8 cellular contexts compared by ENCODE assay signal in the genomic region with DNA sequence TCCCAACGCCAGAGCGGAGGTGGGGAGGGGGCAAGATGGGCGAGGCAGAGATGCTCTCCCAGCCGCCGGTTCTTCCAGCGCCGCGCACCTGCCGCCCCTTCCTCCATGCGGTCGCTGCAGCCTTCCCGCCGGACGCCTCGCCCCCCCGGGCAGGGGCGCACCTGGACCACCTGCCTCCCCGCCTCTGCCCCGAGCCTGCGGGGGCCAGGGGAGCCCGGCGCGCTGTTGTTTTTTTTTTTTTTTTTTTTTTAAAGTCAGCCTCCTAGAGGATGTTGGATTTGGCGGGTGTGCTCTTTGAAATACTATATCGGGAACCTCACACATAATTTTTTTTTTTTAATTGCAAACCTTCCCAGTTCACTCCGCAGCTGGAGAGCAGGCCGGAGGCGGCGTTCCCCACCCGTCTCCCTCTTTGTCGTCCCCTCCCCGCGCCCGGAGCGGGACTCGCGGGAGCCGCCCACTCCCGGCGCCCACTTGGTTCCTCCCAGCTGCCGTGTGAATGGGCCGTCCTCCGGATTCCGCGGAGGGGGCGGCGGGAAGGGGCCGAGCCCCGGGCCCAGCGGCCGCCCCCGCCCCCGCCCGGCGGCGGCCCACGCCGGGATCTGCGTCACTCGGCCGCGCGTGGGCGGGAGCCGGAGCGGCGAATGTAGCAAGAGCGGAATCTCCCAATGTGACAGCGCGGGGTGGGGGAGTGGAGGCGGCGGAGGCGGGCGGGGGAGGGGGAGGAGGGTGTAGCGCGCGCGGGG. TPM values are rescaled to one million over a fixed set of nuclear protein-coding genes. Genes with fewer than 3 reads are reported as not detected.
A peak's percentile ranks its signal among the peaks of the same experiment; 100 is the strongest.
DNase-seq lines count a peak whose midpoint lies in the region; ATAC-seq, FAIRE-seq and TF ChIP-seq lines count a peak whose summit lies in the region.

No MANE protein-coding gene starts in this region.

- H3K27ac ChIP-seq in endothelial cell of umbilical vein (ENCODE audit: insufficient read depth, low read depth, low read length): peak overlapping the region; percentile 52

- H3K4me3 ChIP-seq in endothelial cell of umbilical vein (replicated peaks in 1 of 3; ENCODE audit: insufficient read depth in 1 of 3, low read depth in 1 of 3, low read length in 3 of 3) (peak overlapping the region; percentile 72 to 92 (median 77)), mononuclear cell (ENCODE audit: low read length) (peak overlapping the region; percentile 67)

- dilution Hi-C loops in endothelial cell of umbilical vein (cut with MboI; ENCODE audit: extremely low pct_ligation_motif_present, low sequenced_read_pairs): no loop called here

- TF ChIP-seq POLR2A in endothelial cell of umbilical vein (IDR thresholded peaks at IDR 0.05; ENCODE audit: low read depth, low read length): peak; percentile 38

- DNase-seq in CMK (ENCODE audit: low read depth) (peak; percentile 45), HPDE6-E6E7 (ENCODE audit: extremely low spot score) (peak; percentile 76), NOMO-1 (lab: John Stamatoyannopoulos, UW; ENCODE audit: unreplicated experiment in 2 of 2) (peak; percentile 53 to 85), endothelial cell of umbilical vein (ENCODE audit: low read depth, low spot score) (peak; percentile 83)
- peak; percentile 91 for DNase-seq in activated CD8-positive, alpha-beta memory T cell treated with anti-CD3 and anti-CD28 coated beads, Interleukin-2, amount 50 U/mL, for 4 hours
- peak; percentile 80 to 88 for DNase-seq in stimulated activated CD8-positive, alpha-beta memory T cell treated with anti-CD3 and anti-CD28 coated beads, Interleukin-2, amount 100 ng/mL, for 1 hour (ENCODE audit: low read depth in 2 of 2)

- intact Hi-C loops in endothelial cell of umbilical vein (cut with micrococcal nuclease): loop anchor here (1.0 to 5.0 kb wide), 8 partner anchors 10 to 331 kb away; a partner anchor contains a TSS

- peak overlapping the region; percentile 39 for H3K9ac ChIP-seq in endothelial cell of umbilical vein (replicated peaks; ENCODE audit: extremely low read depth, insufficient read depth, low read length)

- peak overlapping the region; percentile 98 for H2AFZ ChIP-seq in endothelial cell of umbilical vein (ENCODE audit: low read depth, low read length)

- H3K36me3 ChIP-seq in endothelial cell of umbilical vein (ENCODE audit: control insufficient read depth in 2 of 2, extremely low read depth in 1 of 2, insufficient read depth in 2 of 2, low read length in 2 of 2): no peaks in the 10 kb centered on the region

- no peaks in the 10 kb centered on the region for H3K27me3 ChIP-seq in endothelial cell of umbilical vein (ENCODE audit: control insufficient read depth in 2 of 2, insufficient read depth in 2 of 2, low read length in 2 of 2)
- H3K27me3 ChIP-seq in mononuclear cell (ENCODE audit: insufficient read depth, low read length): no peaks in the 10 kb centered on the region

- FAIRE-seq in endothelial cell of umbilical vein (lab: Jason Lieb, UNC): no peak

- peaks cover 36% of the 10 kb centered on the region for H3K79me2 ChIP-seq in endothelial cell of umbilical vein (ENCODE audit: control insufficient read depth, insufficient read depth, low read length)

- POLR2A ChIA-PET in endothelial cell of umbilical vein (lab: Charles Lee): interaction anchor here (0.7 kb wide), 1 partner anchor 233 kb away, joined by 7 read pairs; no protein-coding TSS in a partner anchor

- H3K4me2 ChIP-seq in endothelial cell of umbilical vein (ENCODE audit: insufficient read depth, low read length): peak overlapping the region; percentile 96

- no peaks in the 10 kb centered on the region for H3K9me1 ChIP-seq in endothelial cell of umbilical vein (replicated peaks; ENCODE audit: control insufficient read depth, extremely low read depth, insufficient read depth, low read length)

- H4K20me1 ChIP-seq in endothelial cell of umbilical vein (replicated peaks; ENCODE audit: control insufficient read depth, extremely low read depth, insufficient read depth, low read length): no peaks in the 10 kb centered on the region

- ATAC-seq in GM19463 (IDR thresholded peaks at IDR 0.05; ENCODE audit: unreplicated experiment): peak; percentile 70

- H3K9me3 ChIP-seq in endothelial cell of umbilical vein (replicated peaks; ENCODE audit: control insufficient read depth, insufficient read depth, low read length) (no peaks in the 10 kb centered on the region), mononuclear cell (ENCODE audit: low read depth, low read length) (no peaks in the 10 kb centered on the region)

- CTCF ChIA-PET in endothelial cell of umbilical vein (lab: Charles Lee): interaction anchor here (0.9 kb wide), 1 partner anchor 35 kb away, joined by 4 read pairs; no protein-coding TSS in a partner anchor

- H3K4me1 ChIP-seq in endothelial cell of umbilical vein (ENCODE audit: control insufficient read depth, extremely low read depth, insufficient read depth, low read length): peaks cover 23% of the 10 kb centered on the region
- peaks cover 20% of the 10 kb centered on the region for H3K4me1 ChIP-seq in mononuclear cell (ENCODE audit: insufficient read depth, low read length)

- BruUV-seq in endothelial cell of umbilical vein (replicated peaks; lab: Mats Ljungman, UMichigan): no TSS peak

- no peak for TF ChIP-seq CTCF in endothelial cell of umbilical vein (IDR thresholded peaks at IDR 0.05; ENCODE audit: extremely low read depth in 1 of 2, insufficient read depth in 1 of 2, low read depth in 1 of 2, low read length in 2 of 2)

TF ChIP-seq in endothelial cell of umbilical vein, 7 proteins besides CTCF, POLR2A, EP300 and RAD21:
- TF ChIP-seq POLR2AphosphoS5 (IDR thresholded peaks at IDR 0.05; ENCODE audit: insufficient read depth, low read depth, low read length) (no peak), JUN (IDR thresholded peaks at IDR 0.05; ENCODE audit: borderline replicate concordance, insufficient read depth, insufficient read length, low read depth) (no peak), GATA2 (IDR thresholded peaks at IDR 0.05; ENCODE audit: insufficient read depth, insufficient read length, low read depth, low read length) (no peak)

RNA-seq across cellular contexts. Expression of a gene that starts 0.4 kb away (rescaled TPM):
- 25.2 and 36.1 TPM in 2 replicates for total RNA-seq in endothelial cell of umbilical vein
- polyA plus RNA-seq in endothelial cell of umbilical vein: 7.2 and 7.5 TPM in 2 replicates
- 10.1 and 11.8 TPM in 2 replicates for polyA plus RNA-seq in endothelial cell of umbilical vein (2011; cell fraction: cytosol; rRNA removed)
- polyA plus RNA-seq in endothelial cell of umbilical vein (2011; cell fraction: nucleus; rRNA removed): 64.7 and 67.8 TPM in 2 replicates
- 17.6 and 21.5 TPM in 2 replicates for polyA plus RNA-seq in endothelial cell of umbilical vein (2012)
- 20.2 and 26.9 TPM in 2 replicates for polyA minus RNA-seq in endothelial cell of umbilical vein
- 30.9 TPM for polyA minus RNA-seq in endothelial cell of umbilical vein (2011; cell fraction: cytosol; rRNA and poly(A)+ RNA removed)
- polyA minus RNA-seq in endothelial cell of umbilical vein (2011; cell fraction: nucleus; rRNA and poly(A)+ RNA removed): 14.1 and 18.6 TPM in 2 replicates
- total RNA-seq in mononuclear cell: 36.0 TPM

Comparison
In these comparisons a context has a peak if more than half of its experiments do, and no peak if none do; other contexts are left out.
1. Peak in every context shown above with its lines: DNase-seq, ATAC-seq, H3K4me3 ChIP-seq and H3K27ac ChIP-seq.